8 cellular contexts compared by ENCODE assay signal in the genomic region with DNA sequence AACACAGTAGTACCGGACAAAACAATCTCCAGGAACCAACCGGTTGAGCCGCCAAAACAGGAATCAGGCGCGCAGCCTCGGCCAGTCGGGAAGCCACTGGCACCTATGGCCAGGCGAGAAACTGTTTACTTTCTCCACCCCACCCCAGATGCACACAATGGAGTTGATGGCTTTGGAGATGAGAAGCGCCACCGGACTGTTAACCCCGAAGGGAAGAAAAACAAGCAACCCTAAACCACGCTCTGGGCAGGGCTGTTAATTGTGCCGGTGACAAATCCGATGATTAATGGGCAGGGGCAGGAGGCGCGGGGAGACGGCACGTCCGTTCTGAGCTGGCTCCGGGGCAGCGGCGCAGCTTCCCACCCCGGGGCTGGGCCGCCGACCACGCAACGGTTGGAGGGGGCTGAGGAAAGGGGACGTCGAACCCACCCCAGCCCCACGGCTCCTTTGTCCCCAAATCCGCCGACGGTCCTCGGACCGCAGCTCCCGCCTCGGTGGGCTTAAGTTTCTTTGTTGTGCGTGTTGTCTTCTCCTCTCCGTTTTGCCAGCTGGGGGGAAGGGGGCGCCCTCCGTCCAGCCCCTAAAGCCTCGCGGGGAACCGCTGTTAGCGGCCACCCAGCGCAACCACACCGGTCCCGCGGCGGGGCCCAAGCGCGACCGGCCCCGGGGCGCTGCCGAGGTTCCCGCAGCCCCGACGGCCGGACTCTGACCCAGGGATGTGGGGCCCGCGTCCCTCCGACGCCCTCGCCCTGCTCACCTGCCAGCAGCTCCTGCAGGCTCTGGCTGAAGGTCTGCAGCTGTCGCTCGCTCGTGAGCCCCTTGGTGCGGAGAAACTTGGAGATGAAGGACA. TPM values are rescaled to one million over a fixed set of nuclear protein-coding genes. Genes with fewer than 3 reads are reported as not detected.
A peak's percentile ranks its signal among the peaks of the same experiment; 100 is the strongest.
DNase-seq lines count a peak whose midpoint lies in the region; ATAC-seq and TF ChIP-seq lines count a peak whose summit lies in the region.

No MANE protein-coding gene starts in this region.

- WGBS in adrenal gland, 4 donors = 0 to 1% (median 0%) methylated on average over 24 to 69 of the region's 69 CpGs

- peak overlapping the region; percentile 70 to 100 (median 88) for H3K4me3 ChIP-seq in adrenal gland

- intact Hi-C loops in adrenal gland (cut with DNase I) = loop anchor here in 1 of 2 donors (5.0 to 10.0 kb wide), 4 partner anchors 330 to 760 kb away; no protein-coding TSS in a partner anchor

- no peak for ATAC-seq in HG03175 (IDR thresholded peaks at IDR 0.05; ENCODE audit: unreplicated experiment)

- DNase-seq in NCI-H1436 (lab: John Stamatoyannopoulos, UW) (peak; percentile 23), NCI-H1436 treated with DMSO at 0.1 percent for 48 hours (lab: John Stamatoyannopoulos, UW) (no peak), KG1 (lab: John Stamatoyannopoulos, UW) (peak; percentile 40), SW480 (ENCODE audit: low spot score) (peak; percentile 77), adrenal gland (peak; percentile 64 to 84 (median 68)), hepatic stellate cell (ENCODE audit: low spot score) (peak; percentile 24), retina (peak; percentile 88)

- no peak for TF ChIP-seq CTCF in adrenal gland (IDR thresholded peaks at IDR 0.05)

- H3K4me1 ChIP-seq in adrenal gland (replicated peaks in 1 of 2) = peaks cover 0 to 20% of the 10 kb centered on the region in 2 donors

- H3K27ac ChIP-seq in adrenal gland = peak overlapping the region; percentile 90 to 99 (median 94)

- no peaks in the 10 kb centered on the region for H3K27me3 ChIP-seq in adrenal gland

- TF ChIP-seq POLR2A in adrenal gland (IDR thresholded peaks at IDR 0.05) = peak in 1 of 2 donors; percentile 28

- H3K9me3 ChIP-seq in adrenal gland (replicated peaks in 1 of 3) = no peaks in the 10 kb centered on the region

- peaks cover 0 to 21% of the 10 kb centered on the region in 2 donors for H3K36me3 ChIP-seq in adrenal gland (replicated peaks in 1 of 2)

RNA-seq across cellular contexts. Expression of gene BTG1, which starts 0.8 kb away (rescaled TPM):
- total RNA-seq in adrenal gland = 100 to 1,000 TPM in 3 of 8 donors, 10 to 100 TPM in 5; 26.3 to 388 (median 74.9) TPM
- polyA plus RNA-seq in adrenal gland = 10 to 100 TPM; 34.8 to 73.5 (median 55.2) TPM
